27 cellular contexts compared by ENCODE assay signal in the genomic region with DNA sequence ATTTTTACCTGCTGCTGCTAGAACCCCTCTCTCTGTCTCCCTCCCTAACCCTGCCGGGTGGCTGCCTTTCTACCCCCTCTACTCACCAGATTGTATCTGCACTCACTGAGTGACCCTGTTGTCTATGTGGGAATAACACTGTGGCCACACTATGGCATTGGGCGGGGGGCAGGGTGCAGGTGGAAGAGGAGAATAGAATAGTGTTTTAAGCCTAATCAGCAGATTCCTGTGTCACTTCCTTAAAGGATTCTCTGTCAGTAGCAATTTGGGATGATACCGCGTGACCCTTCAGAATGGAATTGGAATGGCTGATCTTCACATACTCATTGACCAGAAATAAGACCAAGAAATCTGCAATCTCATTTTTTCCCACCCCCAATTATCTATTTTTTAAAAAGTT.
"Had no signal": no experiment of that assay in that cellular context is flagged by ENCODE, and none has a peak within 500 bp of the region (broad histone marks: within the 10 kb centered on the region; RNA-seq: fewer than 3 reads in every experiment).

No MANE protein-coding gene starts in this region.

- H2AFZ ChIP-seq: neural progenitor cell, parathyroid adenoma had no signal

- H3K27me3 ChIP-seq: gastrocnemius medialis, neural progenitor cell, spleen, stomach, thyroid gland, vagina had no signal

- H3K9ac ChIP-seq: neural progenitor cell, parathyroid adenoma had no signal

- DNase-seq: dermis blood vessel endothelial cell; effector memory CD4-positive, alpha-beta T cell; erythroblast; foreskin fibroblast; gastrocnemius medialis; hippocampal formation; islet precursor cell; kidney glomerular epithelial cell; left colon; lower lobe of right lung; mucosa of descending colon; naive B cell; spleen; stimulated activated CD4-positive, alpha-beta T cell treated with anti-CD3 and anti-CD28 coated beads, Interleukin-4, amount 100 ng/mL, for 4 hours; stimulated activated naive CD4-positive, alpha-beta T cell; stomach; thyroid gland; trophoblast cell had no signal

- H3K36me3 Mint-ChIP-seq: memory B cell; mesothelial cell of epicardium; naive B cell; natural killer cell treated with Interleukin-12 subunit alpha and Interleukin-12 subunit beta and Interleukin-15 and Interleukin-18, amount 100 ng/mL, for 72 hours; neural progenitor cell had no signal

- H3K79me2 ChIP-seq: parathyroid adenoma had no signal

- H3K27ac Mint-ChIP-seq: memory B cell; mesothelial cell of epicardium; naive B cell; natural killer cell treated with Interleukin-12 subunit alpha and Interleukin-12 subunit beta and Interleukin-15 and Interleukin-18, amount 100 ng/mL, for 72 hours; neural progenitor cell had no signal

- ATAC-seq: left colon, lower lobe of right lung, mucosa of descending colon had no signal

- H3K9me3 ChIP-seq: gastrocnemius medialis, lower lobe of right lung, mucosa of descending colon, spleen, stomach, thyroid gland, vagina had no signal

- H3K9me3 Mint-ChIP-seq: memory B cell; mesothelial cell of epicardium; natural killer cell treated with Interleukin-12 subunit alpha and Interleukin-12 subunit beta and Interleukin-15 and Interleukin-18, amount 100 ng/mL, for 72 hours; neural progenitor cell had no signal

- H3K4me1 Mint-ChIP-seq: mesothelial cell of epicardium had no signal

- H3K4me3 ChIP-seq: coronary artery, gastrocnemius medialis, lower lobe of right lung, mucosa of descending colon, neural progenitor cell, skin epidermis, spleen, stomach, thyroid gland, vagina had no signal

- FAIRE-seq: endometrium had no signal

- H3K36me3 ChIP-seq: gastrocnemius medialis, lower lobe of right lung, neural progenitor cell, spleen, stomach, thyroid gland, vagina had no signal

- H3K27ac ChIP-seq: coronary artery, gastrocnemius medialis, lower lobe of right lung, neural progenitor cell, parathyroid adenoma, skin epidermis, spleen, stomach, thyroid gland, vagina had no signal

- H3K4me2 ChIP-seq: neural progenitor cell had no signal

- H3K4me1 ChIP-seq: lower lobe of right lung, parathyroid adenoma, spleen, thyroid gland, vagina had no signal

- H3K4me3 Mint-ChIP-seq: memory B cell; mesothelial cell of epicardium; naive B cell; natural killer cell treated with Interleukin-12 subunit alpha and Interleukin-12 subunit beta and Interleukin-15 and Interleukin-18, amount 100 ng/mL, for 72 hours; neural progenitor cell had no signal

- H3K27me3 Mint-ChIP-seq: memory B cell, naive B cell had no signal
